ENCODE assay signal across 11 cellular contexts in genomic region chr16:12054868-12055267, GRCh38.
"Had no signal": no experiment of that assay in that cellular context is flagged by ENCODE, and none has a peak within 500 bp of the region (broad histone marks: within the 10 kb centered on the region; RNA-seq: fewer than 3 reads in every experiment).

No MANE protein-coding gene starts in this region.

- H3K9me3 Mint-ChIP-seq: activated naive CD4-positive, alpha-beta T cell treated with anti-CD3 and anti-CD28 coated beads, Interleukin-2, amount 10 ng/mL, durations not matched to agents 7 days and 5 days; activated T-helper 2 cell treated with anti-CD3 and anti-CD28 coated beads, Interferon-gamma antibody, Interleukin-2, Interleukin-4, amounts not matched to agents 10 μg/mL and 5 μg/mL and 100 μg/mL, durations not matched to agents 14 hours and 24 hours and 36 hours; stimulated activated naive CD8-positive, alpha-beta T cell treated with anti-CD3 and anti-CD28 coated beads, Interleukin-15, Interleukin-2, amounts not matched to agents 100 ng/mL and 50 ng/mL, for 24 hours had no signal

- H3K27ac Mint-ChIP-seq: activated naive CD4-positive, alpha-beta T cell treated with anti-CD3 and anti-CD28 coated beads, Interleukin-2, amount 10 ng/mL, durations not matched to agents 7 days and 5 days; activated T-helper 2 cell treated with anti-CD3 and anti-CD28 coated beads, Interferon-gamma antibody, Interleukin-2, Interleukin-4, amounts not matched to agents 10 μg/mL and 5 μg/mL and 100 μg/mL, durations not matched to agents 14 hours and 24 hours and 36 hours; stimulated activated naive CD8-positive, alpha-beta T cell treated with anti-CD3 and anti-CD28 coated beads, Interleukin-15, Interleukin-2, amounts not matched to agents 100 ng/mL and 50 ng/mL, for 24 hours had no signal

- H3K4me3 Mint-ChIP-seq: activated naive CD4-positive, alpha-beta T cell treated with anti-CD3 and anti-CD28 coated beads, Interleukin-2, amount 10 ng/mL, durations not matched to agents 7 days and 5 days; stimulated activated naive CD8-positive, alpha-beta T cell treated with anti-CD3 and anti-CD28 coated beads, Interleukin-15, Interleukin-2, amounts not matched to agents 100 ng/mL and 50 ng/mL, for 24 hours had no signal

- H3K27me3 Mint-ChIP-seq: activated naive CD4-positive, alpha-beta T cell treated with anti-CD3 and anti-CD28 coated beads, Interleukin-2, amount 10 ng/mL, durations not matched to agents 7 days and 5 days; stimulated activated naive CD8-positive, alpha-beta T cell treated with anti-CD3 and anti-CD28 coated beads, Interleukin-15, Interleukin-2, amounts not matched to agents 100 ng/mL and 50 ng/mL, for 24 hours had no signal

- H3K9me3 ChIP-seq: ovary had no signal

- H3K27me3 ChIP-seq: ovary had no signal

- H3K27ac ChIP-seq: SK-N-MC had no signal

- H3K4me3 ChIP-seq: ovary, SK-N-MC had no signal

- DNase-seq: activated CD4-positive, alpha-beta T cell treated with anti-CD3 and anti-CD28 coated beads, Interleukin-2, amount 50 U/mL, for 1 hour; activated naive CD4-positive, alpha-beta T cell treated with anti-CD3 and anti-CD28 coated beads, Interleukin-2, amount 10 ng/mL, durations not matched to agents 7 days and 5 days; activated T-cell treated with anti-CD3 and anti-CD28 coated beads for 4 hours; kidney glomerular epithelial cell; Right ventricle myocardium superior; stimulated activated CD4-positive, alpha-beta T cell treated with anti-CD3 and anti-CD28 coated beads, Interleukin-15, amount 100 ng/mL, for 24 hours; stimulated activated CD4-positive, alpha-beta T cell treated with anti-CD3 and anti-CD28 coated beads, Interleukin-4, amount 100 ng/mL, for 24 hours had no signal

- H3K36me3 ChIP-seq: ovary had no signal
